Comparison of ENCODE assay signal across 1 cellular context in the genomic region with DNA sequence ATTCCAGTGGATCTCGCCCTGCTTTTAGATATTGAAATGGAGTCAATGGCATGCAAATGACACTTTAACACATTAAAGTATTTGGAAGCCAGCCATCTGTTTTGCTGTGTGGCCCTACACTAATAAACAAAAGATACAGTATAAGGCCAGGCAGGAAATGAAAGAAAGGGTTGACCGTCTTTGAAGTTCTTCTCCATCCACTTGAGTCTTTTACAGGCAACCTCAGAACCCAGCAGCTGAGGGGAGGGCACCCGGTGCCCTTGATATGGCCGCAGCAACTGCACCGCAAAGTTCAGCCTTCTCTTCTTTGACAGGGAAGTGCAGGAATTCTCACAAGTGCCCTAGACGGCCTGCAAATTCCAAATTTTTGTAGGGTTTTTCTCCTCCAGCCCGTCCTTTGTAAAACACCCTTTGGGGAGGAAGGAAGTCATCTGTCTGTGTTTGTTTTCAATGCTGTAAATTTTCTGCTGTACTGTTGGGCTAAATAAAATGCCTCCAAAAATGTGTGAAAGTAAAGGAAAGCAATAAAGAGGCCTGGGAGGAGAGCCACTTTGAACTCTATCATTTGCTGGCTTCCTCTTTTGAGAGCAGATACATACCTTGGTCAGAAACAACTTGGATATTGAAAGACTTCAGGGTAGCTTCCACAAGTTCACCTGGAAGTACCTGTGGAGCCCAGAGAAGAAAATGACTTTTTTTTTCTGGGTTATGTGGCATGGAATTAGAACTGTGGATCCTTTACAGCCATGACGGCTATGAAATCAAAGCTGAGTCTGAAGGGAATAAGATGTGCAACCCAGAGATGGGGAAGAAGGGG.
A peak's percentile ranks its signal among the peaks of the same experiment; 100 is the strongest.
TF ChIP-seq lines count a peak whose summit lies in the region.

No MANE protein-coding gene starts in this region.

TF ChIP-seq in GM23338, 12 proteins besides CTCF, POLR2A, EP300 and RAD21 (continued from another document):
- TF ChIP-seq POLR2AphosphoS5 (IDR thresholded peaks at IDR 0.05; ENCODE audit: low read depth) (no peak), EZH2 (IDR thresholded peaks at IDR 0.05; ENCODE audit: low read depth, unreplicated experiment) (peak; percentile 86)
